ENCODE assay signal across 13 cellular contexts in the genomic region with DNA sequence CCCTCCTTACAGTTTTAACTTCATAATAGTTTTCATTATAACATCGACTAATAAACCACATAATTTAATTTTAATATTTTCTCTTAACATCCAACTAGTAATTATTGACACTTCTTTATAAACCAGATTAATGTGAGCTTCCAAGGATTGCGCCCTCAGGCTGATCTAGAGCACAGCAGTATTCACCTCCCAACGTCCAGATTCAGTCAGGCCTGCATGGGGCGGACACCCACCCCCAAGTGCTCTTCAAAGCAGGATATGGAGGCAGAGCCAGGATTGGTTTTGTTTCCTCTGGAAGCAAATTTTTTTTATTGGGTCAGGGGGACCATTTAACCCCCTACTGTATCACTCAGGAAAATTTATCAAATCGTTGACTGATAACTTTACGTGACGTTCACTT.
DNase-seq lines count a peak whose midpoint lies in the region; ATAC-seq and TF ChIP-seq lines count a peak whose summit lies in the region.
"Had no signal": no experiment of that assay in that cellular context is flagged by ENCODE, and none has a peak within 500 bp of the region (broad histone marks: within the 10 kb centered on the region; RNA-seq: fewer than 3 reads in every experiment).

No MANE protein-coding gene starts in this region.

- H3K27me3 ChIP-seq in BE2C (no peaks in the 10 kb centered on the region), GM23338 (ENCODE audit: insufficient read depth) (no peaks in the 10 kb centered on the region), colonic mucosa (no peaks in the 10 kb centered on the region)

- ATAC-seq in GM23338 = no peak
- no peak for ATAC-seq in memory B cell (ENCODE audit: low read depth)
- ATAC-seq: A549; CD8-positive, alpha-beta T cell; HCT116 had no signal

- intact Hi-C loops in colonic mucosa (cut with DNase I) = no loop called here

- H3K9me3 Mint-ChIP-seq in GM23338 = no peaks in the 10 kb centered on the region
- no peaks in the 10 kb centered on the region for H3K9me3 Mint-ChIP-seq in chondrocyte (ENCODE audit: low read depth)
- no peaks in the 10 kb centered on the region for H3K9me3 Mint-ChIP-seq in memory B cell
- H3K9me3 Mint-ChIP-seq: CD14-positive monocyte; CD8-positive, alpha-beta T cell had no signal

- peaks cover 24% of the 10 kb centered on the region for H3K36me3 Mint-ChIP-seq in GM23338 (ENCODE audit: low read depth)
- H3K36me3 Mint-ChIP-seq in chondrocyte (ENCODE audit: low read depth) = peaks cover 29% of the 10 kb centered on the region
- H3K36me3 Mint-ChIP-seq in memory B cell = peaks cover 37% of the 10 kb centered on the region
- H3K36me3 Mint-ChIP-seq: CD8-positive, alpha-beta T cell had no signal

- H3K27ac ChIP-seq in GM23338 (ENCODE audit: low read depth) (no peak overlapping the region), colonic mucosa (no peak overlapping the region)
- H3K27ac ChIP-seq: A549 had no signal

- no peaks in the 10 kb centered on the region for H3F3A ChIP-seq in GM23338 (replicated peaks; ENCODE audit: low read depth)

- no peaks in the 10 kb centered on the region for H3K9me2 ChIP-seq in GM23338 (ENCODE audit: insufficient read depth)

- H3K4me3 ChIP-seq in BE2C (ENCODE audit: low read depth, low read length) = no peak overlapping the region
- H3K4me3 ChIP-seq in GM23338 = no peak overlapping the region
- H3K4me3 ChIP-seq in colonic mucosa = no peak overlapping the region
- H3K4me3 ChIP-seq: A549 had no signal

- H3K36me3 ChIP-seq in BE2C = peaks cover 21% of the 10 kb centered on the region
- no peaks in the 10 kb centered on the region; the same call in 1 of the 2 replicates for H3K36me3 ChIP-seq in GM23338 (ENCODE audit: insufficient read depth)
- H3K36me3 ChIP-seq in colonic mucosa = no peaks in the 10 kb centered on the region

- H3K27ac Mint-ChIP-seq in GM23338 = no peak overlapping the region; the same call in 1 of the 2 replicates
- peak overlapping the region; percentile 22 for H3K27ac Mint-ChIP-seq in chondrocyte (ENCODE audit: unreplicated experiment)
- H3K27ac Mint-ChIP-seq in memory B cell = peak overlapping the region; percentile 17
- H3K27ac Mint-ChIP-seq: CD8-positive, alpha-beta T cell had no signal

- 0 out of 2 replicates have a peak, but pooled peaks cover 5% of the 10 kb centered on the region for H4K20me1 ChIP-seq in GM23338 (replicated peaks; ENCODE audit: insufficient read depth)

- H3K9me3 ChIP-seq in BE2C (no peaks in the 10 kb centered on the region), colonic mucosa (no peaks in the 10 kb centered on the region)
- H3K9me3 ChIP-seq: A549 had no signal

- peak overlapping the region; percentile 43; the same call in 1 of the 2 replicates for H3K4me2 ChIP-seq in GM23338
- H3K4me2 ChIP-seq: A549 had no signal

- no peak for TF ChIP-seq CTCF in BE2C (IDR thresholded peaks at IDR 0.05; ENCODE audit: low read depth, low read length)
- no peak for TF ChIP-seq CTCF in GM23338 (conservative IDR thresholded peaks at IDR 0.05; ENCODE audit: low read depth in 2 of 2)
- TF ChIP-seq CTCF in chondrocyte (IDR thresholded peaks at IDR 0.05) = no peak
- TF ChIP-seq CTCF in colonic mucosa (IDR thresholded peaks at IDR 0.05) = no peak

- peaks cover 38% of the 10 kb centered on the region for H3K4me1 Mint-ChIP-seq in GM23338
- peaks cover 40% of the 10 kb centered on the region for H3K4me1 Mint-ChIP-seq in chondrocyte (ENCODE audit: low read depth)
- peaks cover 8% of the 10 kb centered on the region for H3K4me1 Mint-ChIP-seq in memory B cell

- H3K4me3 Mint-ChIP-seq in GM23338 = peak overlapping the region; percentile 49; the same call in 1 of the 3 replicates
- H3K4me3 Mint-ChIP-seq in chondrocyte (ENCODE audit: unreplicated experiment) = no peak overlapping the region
- no peak overlapping the region for H3K4me3 Mint-ChIP-seq in memory B cell
- H3K4me3 Mint-ChIP-seq: CD14-positive monocyte; CD8-positive, alpha-beta T cell had no signal

- H3K79me2 ChIP-seq in GM23338 (replicated peaks; ENCODE audit: insufficient read depth) = peaks cover 15% of the 10 kb centered on the region

- no peak overlapping the region for H2AFZ ChIP-seq in GM23338

- H3K27me3 Mint-ChIP-seq in GM23338 (ENCODE audit: insufficient read depth, low read depth, poor library complexity) = peaks cover 7% of the 10 kb centered on the region
- H3K27me3 Mint-ChIP-seq in chondrocyte (ENCODE audit: low read depth) = no peaks in the 10 kb centered on the region
- no peaks in the 10 kb centered on the region for H3K27me3 Mint-ChIP-seq in memory B cell

- no peak overlapping the region for H3K9ac ChIP-seq in colonic mucosa (ENCODE audit: low read depth in 2 of 2, low read length in 2 of 2)

- H3K4me1 ChIP-seq in BE2C = peaks cover 28% of the 10 kb centered on the region
- H3K4me1 ChIP-seq in GM23338 (ENCODE audit: insufficient read depth) = peaks cover 25% of the 10 kb centered on the region
- H3K4me1 ChIP-seq in colonic mucosa = no peaks in the 10 kb centered on the region
- H3K4me1 ChIP-seq: A549 had no signal

- DNase-seq in BE2C (peak; percentile 51), GM23338 (ENCODE audit: low spot score) (no peak), chondrocyte (ENCODE audit: low spot score) (no peak), memory B cell (ENCODE audit: low spot score in 2 of 2) (no peak), colonic mucosa (no peak)
- no peak for DNase-seq in activated CD8-positive, alpha-beta memory T cell treated with anti-CD3 and anti-CD28 coated beads, Interleukin-2, amount 50 U/mL, for 48 hours
- DNase-seq: CD8-positive, alpha-beta T cell; DND-41; GDM1; IMR-90 had no signal

TF ChIP-seq in GM23338, 12 proteins besides CTCF, POLR2A, EP300 and RAD21 (continues in another document):
- TF ChIP-seq NANOG (IDR thresholded peaks at IDR 0.05; ENCODE audit: borderline replicate concordance) = no peak
- TF ChIP-seq EZH2 (IDR thresholded peaks at IDR 0.05; ENCODE audit: low read depth, unreplicated experiment) = no peak
- TF ChIP-seq POLR2AphosphoS5 (IDR thresholded peaks at IDR 0.05; ENCODE audit: low read depth) = no peak
- TF ChIP-seq, protein P1, sequence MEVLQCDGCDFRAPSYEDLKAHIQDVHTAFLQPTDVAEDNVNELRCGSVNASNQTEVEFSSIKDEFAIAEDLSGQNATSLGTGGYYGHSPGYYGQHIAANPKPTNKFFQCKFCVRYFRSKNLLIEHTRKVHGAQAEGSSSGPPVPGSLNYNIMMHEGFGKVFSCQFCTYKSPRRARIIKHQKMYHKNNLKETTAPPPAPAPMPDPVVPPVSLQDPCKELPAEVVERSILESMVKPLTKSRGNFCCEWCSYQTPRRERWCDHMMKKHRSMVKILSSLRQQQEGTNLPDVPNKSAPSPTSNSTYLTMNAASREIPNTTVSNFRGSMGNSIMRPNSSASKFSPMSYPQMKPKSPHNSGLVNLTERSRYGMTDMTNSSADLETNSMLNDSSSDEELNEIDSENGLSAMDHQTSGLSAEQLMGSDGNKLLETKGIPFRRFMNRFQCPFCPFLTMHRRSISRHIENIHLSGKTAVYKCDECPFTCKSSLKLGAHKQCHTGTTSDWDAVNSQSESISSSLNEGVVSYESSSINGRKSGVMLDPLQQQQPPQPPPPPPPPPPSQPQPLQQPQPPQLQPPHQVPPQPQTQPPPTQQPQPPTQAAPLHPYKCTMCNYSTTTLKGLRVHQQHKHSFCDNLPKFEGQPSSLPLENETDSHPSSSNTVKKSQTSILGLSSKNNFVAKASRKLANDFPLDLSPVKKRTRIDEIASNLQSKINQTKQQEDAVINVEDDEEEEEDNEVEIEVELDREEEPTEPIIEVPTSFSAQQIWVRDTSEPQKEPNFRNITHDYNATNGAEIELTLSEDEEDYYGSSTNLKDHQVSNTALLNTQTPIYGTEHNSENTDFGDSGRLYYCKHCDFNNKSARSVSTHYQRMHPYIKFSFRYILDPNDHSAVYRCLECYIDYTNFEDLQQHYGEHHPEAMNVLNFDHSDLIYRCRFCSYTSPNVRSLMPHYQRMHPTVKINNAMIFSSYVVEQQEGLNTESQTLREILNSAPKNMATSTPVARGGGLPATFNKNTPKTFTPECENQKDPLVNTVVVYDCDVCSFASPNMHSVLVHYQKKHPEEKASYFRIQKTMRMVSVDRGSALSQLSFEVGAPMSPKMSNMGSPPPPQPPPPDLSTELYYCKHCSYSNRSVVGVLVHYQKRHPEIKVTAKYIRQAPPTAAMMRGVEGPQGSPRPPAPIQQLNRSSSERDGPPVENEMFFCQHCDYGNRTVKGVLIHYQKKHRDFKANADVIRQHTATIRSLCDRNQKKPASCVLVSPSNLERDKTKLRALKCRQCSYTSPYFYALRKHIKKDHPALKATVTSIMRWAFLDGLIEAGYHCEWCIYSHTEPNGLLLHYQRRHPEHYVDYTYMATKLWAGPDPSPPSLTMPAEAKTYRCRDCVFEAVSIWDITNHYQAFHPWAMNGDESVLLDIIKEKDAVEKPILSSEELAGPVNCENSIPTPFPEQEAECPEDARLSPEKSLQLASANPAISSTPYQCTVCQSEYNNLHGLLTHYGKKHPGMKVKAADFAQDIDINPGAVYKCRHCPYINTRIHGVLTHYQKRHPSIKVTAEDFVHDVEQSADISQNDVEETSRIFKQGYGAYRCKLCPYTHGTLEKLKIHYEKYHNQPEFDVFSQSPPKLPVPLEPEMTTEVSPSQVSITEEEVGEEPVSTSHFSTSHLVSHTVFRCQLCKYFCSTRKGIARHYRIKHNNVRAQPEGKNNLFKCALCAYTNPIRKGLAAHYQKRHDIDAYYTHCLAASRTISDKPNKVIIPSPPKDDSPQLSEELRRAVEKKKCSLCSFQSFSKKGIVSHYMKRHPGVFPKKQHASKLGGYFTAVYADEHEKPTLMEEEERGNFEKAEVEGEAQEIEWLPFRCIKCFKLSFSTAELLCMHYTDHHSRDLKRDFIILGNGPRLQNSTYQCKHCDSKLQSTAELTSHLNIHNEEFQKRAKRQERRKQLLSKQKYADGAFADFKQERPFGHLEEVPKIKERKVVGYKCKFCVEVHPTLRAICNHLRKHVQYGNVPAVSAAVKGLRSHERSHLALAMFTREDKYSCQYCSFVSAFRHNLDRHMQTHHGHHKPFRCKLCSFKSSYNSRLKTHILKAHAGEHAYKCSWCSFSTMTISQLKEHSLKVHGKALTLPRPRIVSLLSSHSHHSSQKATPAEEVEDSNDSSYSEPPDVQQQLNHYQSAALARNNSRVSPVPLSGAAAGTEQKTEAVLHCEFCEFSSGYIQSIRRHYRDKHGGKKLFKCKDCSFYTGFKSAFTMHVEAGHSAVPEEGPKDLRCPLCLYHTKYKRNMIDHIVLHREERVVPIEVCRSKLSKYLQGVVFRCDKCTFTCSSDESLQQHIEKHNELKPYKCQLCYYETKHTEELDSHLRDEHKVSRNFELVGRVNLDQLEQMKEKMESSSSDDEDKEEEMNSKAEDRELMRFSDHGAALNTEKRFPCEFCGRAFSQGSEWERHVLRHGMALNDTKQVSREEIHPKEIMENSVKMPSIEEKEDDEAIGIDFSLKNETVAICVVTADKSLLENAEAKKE (CRISPR knock-in tag; IDR thresholded peaks at IDR 0.05) = no peak
- TF ChIP-seq CREB1 (CRISPR knock-in tag; IDR thresholded peaks at IDR 0.05; ENCODE audit: low read depth) = no peak
- no peak for TF ChIP-seq ZNF331 (CRISPR knock-in tag; IDR thresholded peaks at IDR 0.05; ENCODE audit: low read depth)
